ENCODE assay signal across 13 cellular contexts in genomic region chr10:5443429-5443828, GRCh38. TPM values are rescaled to one million over a fixed set of nuclear protein-coding genes. Genes with fewer than 3 reads are reported as not detected.
DNase-seq lines count a peak whose midpoint lies in the region; ATAC-seq and TF ChIP-seq lines count a peak whose summit lies in the region.
"Had no signal": no experiment of that assay in that cellular context is flagged by ENCODE, and none has a peak within 500 bp of the region (broad histone marks: within the 10 kb centered on the region; RNA-seq: fewer than 3 reads in every experiment).

No MANE protein-coding gene starts in this region.

- H3K27ac ChIP-seq in mammary epithelial cell (ENCODE audit: insufficient read depth, low read depth, low read length): peak overlapping the region; percentile 18
- H3K27ac ChIP-seq in breast epithelium: no peak overlapping the region
- no peak overlapping the region for H3K27ac ChIP-seq in coronary artery

- H3K4me2 ChIP-seq in mammary epithelial cell (ENCODE audit: insufficient read depth, low read depth, low read length): no peak overlapping the region

- no peak overlapping the region for H3K9ac ChIP-seq in mammary epithelial cell (ENCODE audit: insufficient read depth, low read length)

- WGBS in mammary epithelial cell (ENCODE audit: low coverage, missing lambda C conversion rate): 100% methylated on average over 1 of the region's 1 CpG

- H3K36me3 ChIP-seq in mammary epithelial cell (ENCODE audit: insufficient read depth, low read length): peaks cover 4% of the 10 kb centered on the region
- no peaks in the 10 kb centered on the region for H3K36me3 ChIP-seq in breast epithelium

- no TSS peak for BruUV-seq in mammary epithelial cell (replicated peaks; lab: Mats Ljungman, UMichigan)

- ATAC-seq in HG02610 (IDR thresholded peaks at IDR 0.05; ENCODE audit: unreplicated experiment): peak; percentile 85
- ATAC-seq in HG03469 (IDR thresholded peaks at IDR 0.05; ENCODE audit: unreplicated experiment): peak; percentile 59

- TF ChIP-seq POLR2A in breast epithelium (IDR thresholded peaks at IDR 0.05): no peak

- H4K20me1 ChIP-seq in mammary epithelial cell (ENCODE audit: insufficient read depth, low read length): no peaks in the 10 kb centered on the region

- CTCF ChIA-PET in mammary epithelial cell (lab: Charles Lee; ENCODE audit: low non-redundant PET): interaction anchor here (0.5 to 0.7 kb wide), 2 partner anchors 152 to 628 kb away, joined by 3 read pairs; no protein-coding TSS in a partner anchor

- H3K27me3 ChIP-seq in mammary epithelial cell (ENCODE audit: insufficient read depth, low read length) (no peaks in the 10 kb centered on the region), breast epithelium (no peaks in the 10 kb centered on the region)

- H3K4me3 ChIP-seq in mammary epithelial cell (replicated peaks in 1 of 3; ENCODE audit: insufficient read depth in 1 of 3, low read depth in 2 of 3, low read length in 3 of 3) (no peak overlapping the region), breast epithelium (no peak overlapping the region), coronary artery (no peak overlapping the region)

- H2AFZ ChIP-seq in mammary epithelial cell (ENCODE audit: low read depth, low read length): no peak overlapping the region

- peaks cover 13% of the 10 kb centered on the region for H3K4me1 ChIP-seq in mammary epithelial cell (ENCODE audit: insufficient read depth, low read length)
- no peaks in the 10 kb centered on the region for H3K4me1 ChIP-seq in breast epithelium

- in situ Hi-C loops in mammary epithelial cell (cut with MboI; ENCODE audit: low sequenced_read_pairs in 2 of 2): loop anchor here (5.0 kb wide), 1 partner anchor 179 kb away; no protein-coding TSS in a partner anchor

- intact Hi-C loops in mammary epithelial cell (cut with micrococcal nuclease): loop anchor here (2.0 to 10.0 kb wide), 4 partner anchors 81 to 431 kb away; partner anchors contain the start of gene CALML3
- intact Hi-C loops in breast epithelium (cut with DNase I; ENCODE audit: low total_unique reads): loop anchor here (10.0 kb wide), 1 partner anchor 181 kb away; no protein-coding TSS in a partner anchor

- H3K79me2 ChIP-seq in mammary epithelial cell (ENCODE audit: insufficient read depth, low read length): peaks cover 51% of the 10 kb centered on the region

- DNase-seq in mammary epithelial cell: no peak
- no peak for DNase-seq in breast epithelium (ENCODE audit: low spot score in 2 of 2)
- no peak for DNase-seq in NCI-H1105 treated with DMSO at 0.1 percent for 48 hours (lab: John Stamatoyannopoulos, UW)
- DNase-seq in coronary artery (ENCODE audit: low spot score): no peak
- no peak for DNase-seq in DMS 273 treated with DMSO at 0.1 percent for 48 hours (lab: John Stamatoyannopoulos, UW)
- DNase-seq in GOT3 (lab: John Stamatoyannopoulos, UW): no peak
- DNase-seq: activated CD4-positive, alpha-beta T cell treated with anti-CD3 and anti-CD28 coated beads, Interleukin-2, amount 50 U/mL, for 4 hours; stimulated activated CD4-positive, alpha-beta T cell treated with anti-CD3 and anti-CD28 coated beads, Interleukin-15, amount 100 ng/mL, for 24 hours had no signal

- dilution Hi-C loops in mammary epithelial cell (cut with HindIII; ENCODE audit: low sequenced_read_pairs): no loop called here

- TF ChIP-seq CTCF in mammary epithelial cell (conservative IDR thresholded peaks at IDR 0.05 in 1 of 2, IDR thresholded peaks at IDR 0.05 in 1 of 2; ENCODE audit: extremely low read depth in 1 of 2, insufficient read depth in 1 of 2, low read depth in 1 of 2, low read length in 2 of 2): no peak
- TF ChIP-seq CTCF in breast epithelium (IDR thresholded peaks at IDR 0.05): no peak
- no peak for TF ChIP-seq CTCF in coronary artery (IDR thresholded peaks at IDR 0.05)

- H3K9me3 ChIP-seq in mammary epithelial cell (replicated peaks; ENCODE audit: insufficient read depth, low read length) (no peaks in the 10 kb centered on the region), breast epithelium (no peaks in the 10 kb centered on the region)

RNA-seq across cellular contexts. Expression of gene NET1, which starts 31.1 kb away (rescaled TPM):
- total RNA-seq in mammary epithelial cell (10 to 100 TPM in 1 of 2 donors, 1 to 10 TPM in 1; 8.3 to 15.1 TPM), breast epithelium (100 to 1,000 TPM in 2 of 3 donors, 10 to 100 TPM in 1; 87.2 to 179 (median 145) TPM)
- 12.2 TPM for polyA plus RNA-seq in mammary epithelial cell
- polyA minus RNA-seq in mammary epithelial cell: 40.7 TPM

RNA-seq across cellular contexts. Expression of gene TUBAL3, which starts 38.8 kb away (rescaled TPM):
- total RNA-seq in mammary epithelial cell (under 1 TPM; 0.17 to 0.73 TPM), breast epithelium (1 to 10 TPM in 2 of 3 donors, not detected in 1; 1.6 to 1.9 TPM)
- polyA plus RNA-seq in mammary epithelial cell: 7.4 TPM
- polyA minus RNA-seq in mammary epithelial cell: 26.7 TPM
- total RNA-seq: frontal cortex, mononuclear cell had no signal

RNA-seq across cellular contexts. Expression of gene CALML5, which starts 55.9 kb away (rescaled TPM):
- total RNA-seq in mammary epithelial cell: not detected
- polyA plus RNA-seq in mammary epithelial cell: 0.32 TPM
- not detected for polyA minus RNA-seq in mammary epithelial cell
- 10 to 100 TPM in 2 of 3 donors, not detected in 1; 31.0 to 31.1 TPM for total RNA-seq in breast epithelium
- total RNA-seq: frontal cortex, MCF 10A, mononuclear cell had no signal

Comparison
In these comparisons a context has a peak if more than half of its experiments do, and no peak if none do; other contexts are left out.
1. RNA of gene NET1, which starts 31.1 kb away (total RNA-seq): 87.2 to 179 TPM in breast epithelium; 8.3 to 15.1 TPM in mammary epithelial cell; every median in the first group is over 4 times any median in the second.